12 cellular contexts compared by ENCODE assay signal in the genomic region with DNA sequence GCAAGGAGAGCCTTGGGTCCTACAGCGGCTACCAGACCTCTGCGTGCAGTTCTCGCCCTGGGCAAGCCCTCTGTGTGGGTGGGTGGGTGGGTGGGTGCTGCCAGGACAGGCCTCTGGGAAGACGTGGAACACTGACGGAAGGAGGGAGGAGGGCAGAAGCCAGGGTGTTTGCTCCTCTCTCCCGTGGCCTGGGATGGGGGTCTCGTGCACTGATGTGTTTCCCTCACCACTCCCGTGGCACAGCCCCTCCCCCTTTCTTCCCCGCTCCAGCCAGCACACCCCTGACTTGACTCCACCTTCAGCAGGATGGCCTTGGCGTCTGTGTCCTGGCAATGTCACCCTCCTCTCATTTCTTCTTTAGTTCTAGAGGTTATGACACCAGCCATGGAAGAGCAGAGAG.
DNase-seq lines count a peak whose midpoint lies in the region; ATAC-seq and TF ChIP-seq lines count a peak whose summit lies in the region.
"Had no signal": no experiment of that assay in that cellular context is flagged by ENCODE, and none has a peak within 500 bp of the region (broad histone marks: within the 10 kb centered on the region; RNA-seq: fewer than 3 reads in every experiment).

No MANE protein-coding gene starts in this region.

- peak overlapping the region; percentile 36 for H3K4me3 Mint-ChIP-seq in activated naive CD8-positive, alpha-beta T cell
- H3K4me3 Mint-ChIP-seq in activated naive CD8-positive, alpha-beta T cell treated with anti-CD3 and anti-CD28 coated beads, Interleukin-2, amount 50 U/mL, for 24 hours, result no peak overlapping the region
- H3K4me3 Mint-ChIP-seq in activated T-helper 17 cell treated with anti-CD3 and anti-CD28 coated beads, Interleukin-2, amount 50 U/mL, for 72 hours, result peak overlapping the region; percentile 42
- H3K4me3 Mint-ChIP-seq in natural killer cell, result peak overlapping the region; percentile 47
- H3K4me3 Mint-ChIP-seq: HFFc6 had no signal

- intact Hi-C loops in natural killer cell (cut with micrococcal nuclease), result no loop called here

- no peaks in the 10 kb centered on the region for H3K36me3 Mint-ChIP-seq in activated naive CD8-positive, alpha-beta T cell
- H3K36me3 Mint-ChIP-seq in activated naive CD8-positive, alpha-beta T cell treated with anti-CD3 and anti-CD28 coated beads, Interleukin-2, amount 50 U/mL, for 24 hours (ENCODE audit: low read depth), result no peaks in the 10 kb centered on the region
- H3K36me3 Mint-ChIP-seq in activated T-helper 17 cell treated with anti-CD3 and anti-CD28 coated beads, Interleukin-2, amount 50 U/mL, for 72 hours (ENCODE audit: low read depth), result no peaks in the 10 kb centered on the region
- H3K36me3 Mint-ChIP-seq in natural killer cell, result no peaks in the 10 kb centered on the region
- H3K36me3 Mint-ChIP-seq: IgD-negative memory B cell had no signal

- peaks cover 3% of the 10 kb centered on the region for H3K9me3 Mint-ChIP-seq in activated naive CD8-positive, alpha-beta T cell (ENCODE audit: low read depth)
- peaks cover 6% of the 10 kb centered on the region for H3K9me3 Mint-ChIP-seq in activated naive CD8-positive, alpha-beta T cell treated with anti-CD3 and anti-CD28 coated beads, Interleukin-2, amount 50 U/mL, for 24 hours
- H3K9me3 Mint-ChIP-seq in activated T-helper 17 cell treated with anti-CD3 and anti-CD28 coated beads, Interleukin-2, amount 50 U/mL, for 72 hours, result no peaks in the 10 kb centered on the region
- H3K9me3 Mint-ChIP-seq in natural killer cell, result no peaks in the 10 kb centered on the region

- peaks cover 5% of the 10 kb centered on the region for H3K4me1 Mint-ChIP-seq in activated naive CD8-positive, alpha-beta T cell (ENCODE audit: low read depth)
- H3K4me1 Mint-ChIP-seq in activated naive CD8-positive, alpha-beta T cell treated with anti-CD3 and anti-CD28 coated beads, Interleukin-2, amount 50 U/mL, for 24 hours, result no peaks in the 10 kb centered on the region
- no peaks in the 10 kb centered on the region for H3K4me1 Mint-ChIP-seq in activated T-helper 17 cell treated with anti-CD3 and anti-CD28 coated beads, Interleukin-2, amount 50 U/mL, for 72 hours
- H3K4me1 Mint-ChIP-seq in natural killer cell, result peaks cover 24 to 47% of the 10 kb centered on the region in 2 donors
- H3K4me1 Mint-ChIP-seq: IgD-negative memory B cell had no signal

- ATAC-seq in activated naive CD8-positive, alpha-beta T cell treated with anti-CD3 and anti-CD28 coated beads, Interleukin-2, amount 50 U/mL, for 24 hours, result no peak
- no peak for ATAC-seq in activated T-helper 17 cell treated with anti-CD3 and anti-CD28 coated beads, Interleukin-2, amount 50 U/mL, for 72 hours (replicated peaks)
- ATAC-seq in natural killer cell (no peak), HG03432 (IDR thresholded peaks at IDR 0.05; ENCODE audit: unreplicated experiment) (no peak), HG03280 (IDR thresholded peaks at IDR 0.05; ENCODE audit: unreplicated experiment) (no peak)

- no peak for DNase-seq in activated naive CD8-positive, alpha-beta T cell treated with anti-CD3 and anti-CD28 coated beads, Interleukin-2, amount 50 U/mL, for 24 hours
- DNase-seq in natural killer cell (no peak), NCI-H187 treated with DMSO at 0.1 percent for 48 hours (lab: John Stamatoyannopoulos, UW) (no peak)
- no peak for DNase-seq in stimulated activated CD4-positive, alpha-beta T cell treated with anti-CD3 and anti-CD28 coated beads, Interleukin-4, amount 100 ng/mL, for 24 hours
- DNase-seq: DMS79, HCEC 1CT, HFFc6 had no signal

- TF ChIP-seq CTCF in natural killer cell (IDR thresholded peaks at IDR 0.05), result no peak

- peaks cover 8% of the 10 kb centered on the region for H3K27me3 Mint-ChIP-seq in activated naive CD8-positive, alpha-beta T cell
- H3K27me3 Mint-ChIP-seq in activated naive CD8-positive, alpha-beta T cell treated with anti-CD3 and anti-CD28 coated beads, Interleukin-2, amount 50 U/mL, for 24 hours, result peaks cover 10% of the 10 kb centered on the region
- H3K27me3 Mint-ChIP-seq in activated T-helper 17 cell treated with anti-CD3 and anti-CD28 coated beads, Interleukin-2, amount 50 U/mL, for 72 hours, result peaks cover 12% of the 10 kb centered on the region
- H3K27me3 Mint-ChIP-seq in natural killer cell (ENCODE audit: low read depth in 2 of 2), result no peaks in the 10 kb centered on the region

- no peak overlapping the region for H3K27ac Mint-ChIP-seq in activated naive CD8-positive, alpha-beta T cell
- no peak overlapping the region for H3K27ac Mint-ChIP-seq in activated naive CD8-positive, alpha-beta T cell treated with anti-CD3 and anti-CD28 coated beads, Interleukin-2, amount 50 U/mL, for 24 hours
- H3K27ac Mint-ChIP-seq in activated T-helper 17 cell treated with anti-CD3 and anti-CD28 coated beads, Interleukin-2, amount 50 U/mL, for 72 hours, result no peak overlapping the region
- H3K27ac Mint-ChIP-seq in natural killer cell, result peak overlapping the region in 1 of 2 donors; percentile 77
- H3K27ac Mint-ChIP-seq: HFFc6, IgD-negative memory B cell had no signal
